In genomic region chr12:128069359-128069997, GRCh38 we compare ENCODE assay signal across 8 cellular contexts.
DNase-seq lines count a peak whose midpoint lies in the region; ATAC-seq, FAIRE-seq and TF ChIP-seq lines count a peak whose summit lies in the region.

No MANE protein-coding gene starts in this region.

- ATAC-seq in A549 (peak; percentile 54 to 80; a peak in 3 of 6 replicates), HG02642 (IDR thresholded peaks at IDR 0.05; ENCODE audit: poor library complexity, unreplicated experiment) (peak; percentile 59)
- no peak for ATAC-seq in stimulated activated effector memory CD8-positive, alpha-beta T cell treated with anti-CD3 and anti-CD28 coated beads, Interleukin-12 subunit alpha, Interleukin-12 subunit beta, amount 100 ng/mL, for 72 hours

- H4K20me1 ChIP-seq in astrocyte (ENCODE audit: insufficient read depth, low read length) = no peaks in the 10 kb centered on the region

- TF ChIP-seq CTCF in A549 (IDR thresholded peaks at IDR 0.05) = peak; percentile 67
- TF ChIP-seq CTCF in astrocyte (IDR thresholded peaks at IDR 0.05; ENCODE audit: insufficient read depth, low read depth, low read length) = peak; percentile 93

- H3K4me1 ChIP-seq in A549 (no peaks in the 10 kb centered on the region), astrocyte (ENCODE audit: insufficient read depth, low read length) (no peaks in the 10 kb centered on the region)

- H2AFZ ChIP-seq in astrocyte (ENCODE audit: low read depth, low read length) = no peak overlapping the region

- H3K4me2 ChIP-seq in A549 (no peak overlapping the region), astrocyte (ENCODE audit: low read length) (no peak overlapping the region)

- H3K36me3 Mint-ChIP-seq in astrocyte (ENCODE audit: low read depth, unreplicated experiment) = no peaks in the 10 kb centered on the region
- H3K36me3 Mint-ChIP-seq in stimulated activated effector memory CD8-positive, alpha-beta T cell treated with anti-CD3 and anti-CD28 coated beads, Interleukin-12 subunit alpha, Interleukin-12 subunit beta, amount 100 ng/mL, for 72 hours = no peaks in the 10 kb centered on the region

- no peak overlapping the region for H3K27ac ChIP-seq in A549
- no peak overlapping the region for H3K27ac ChIP-seq in astrocyte (ENCODE audit: low read depth, low read length)

- H3K9ac ChIP-seq in astrocyte (ENCODE audit: low read length) = no peak overlapping the region

- H3K79me2 ChIP-seq in astrocyte (ENCODE audit: insufficient read depth, low read length) = no peaks in the 10 kb centered on the region

- WGBS in A549 (ENCODE audit: missing lambda C conversion rate) = 3% methylated on average over 12 of the region's 12 CpGs

- CTCF ChIA-PET in A549 (lab: Yijun Ruan, JAX) = interaction anchor here (0.7 to 1.8 kb wide), 8 partner anchors 10 to 1999 kb away, joined by 3 to 5 read pairs (median 4); no protein-coding TSS in a partner anchor

- peak; percentile 15 to 60 for DNase-seq in A549 (ENCODE audit: low read depth in 1 of 2, low spot score in 1 of 2)
- peak; percentile 64 for DNase-seq in EH (ENCODE audit: low read depth)
- DNase-seq in NCI-H2107 treated with DMSO at 0.1 percent for 48 hours (lab: John Stamatoyannopoulos, UW; ENCODE audit: unreplicated experiment) = peak; percentile 19
- DNase-seq in astrocyte (ENCODE audit: low read depth) = peak; percentile 53
- DNase-seq in kidney glomerular epithelial cell (lab: John Stamatoyannopoulos, UW) = peak; percentile 64
- DNase-seq in posterior vena cava (ENCODE audit: low spot score) = no peak
- DNase-seq in stimulated activated effector memory CD8-positive, alpha-beta T cell treated with anti-CD3 and anti-CD28 coated beads, Interleukin-12 subunit alpha, Interleukin-12 subunit beta, amount 100 ng/mL, for 72 hours (ENCODE audit: low spot score in 2 of 2) = no peak

- peaks cover 2% of the 10 kb centered on the region for H3K27me3 ChIP-seq in astrocyte (ENCODE audit: insufficient read depth, low read length)

- H3K4me3 ChIP-seq in A549 = no peak overlapping the region
- no peak overlapping the region for H3K4me3 ChIP-seq in astrocyte (ENCODE audit: insufficient read depth, low read depth, low read length)

- POLR2A ChIA-PET in A549 (lab: Yijun Ruan, JAX) = no interaction called here

- TF ChIP-seq POLR2A in A549 (IDR thresholded peaks at IDR 0.05; ENCODE audit: low read length) = no peak

- FAIRE-seq in A549 (lab: Jason Lieb, UNC) (peak; percentile 74), astrocyte (lab: Jason Lieb, UNC) (peak; percentile 75)

- H3K9me3 ChIP-seq in A549 = 0 out of 3 replicates have a peak, but pooled peaks cover 2% of the 10 kb centered on the region
- no peaks in the 10 kb centered on the region for H3K9me3 ChIP-seq in astrocyte (ENCODE audit: insufficient read depth, low read depth, low read length)

- TF ChIP-seq RAD21 in A549 (conservative IDR thresholded peaks at IDR 0.05 in 1 of 2, IDR thresholded peaks at IDR 0.05 in 1 of 2) = peak; percentile 69 to 85

- intact Hi-C loops in posterior vena cava (cut with DNase I) = no loop called here

- H3K4me1 Mint-ChIP-seq in astrocyte (ENCODE audit: low read depth, unreplicated experiment) = no peaks in the 10 kb centered on the region
- no peaks in the 10 kb centered on the region for H3K4me1 Mint-ChIP-seq in stimulated activated effector memory CD8-positive, alpha-beta T cell treated with anti-CD3 and anti-CD28 coated beads, Interleukin-12 subunit alpha, Interleukin-12 subunit beta, amount 100 ng/mL, for 72 hours

- TF ChIP-seq EP300 in A549 (IDR thresholded peaks at IDR 0.05) = no peak

- peaks cover 11% of the 10 kb centered on the region for H3K9me3 Mint-ChIP-seq in astrocyte (ENCODE audit: unreplicated experiment)
- H3K9me3 Mint-ChIP-seq in stimulated activated effector memory CD8-positive, alpha-beta T cell treated with anti-CD3 and anti-CD28 coated beads, Interleukin-12 subunit alpha, Interleukin-12 subunit beta, amount 100 ng/mL, for 72 hours = peaks cover under 1% of the 10 kb centered on the region

- H3K27me3 Mint-ChIP-seq in astrocyte (ENCODE audit: low read depth, unreplicated experiment) = no peaks in the 10 kb centered on the region

- no peak overlapping the region for H3K4me3 Mint-ChIP-seq in astrocyte (ENCODE audit: unreplicated experiment)
- no peak overlapping the region for H3K4me3 Mint-ChIP-seq in stimulated activated effector memory CD8-positive, alpha-beta T cell treated with anti-CD3 and anti-CD28 coated beads, Interleukin-12 subunit alpha, Interleukin-12 subunit beta, amount 100 ng/mL, for 72 hours

- H3K36me3 ChIP-seq in astrocyte (ENCODE audit: insufficient read depth, low read length) = no peaks in the 10 kb centered on the region

- no peak overlapping the region for H3K27ac Mint-ChIP-seq in astrocyte (ENCODE audit: unreplicated experiment)
- no peak overlapping the region for H3K27ac Mint-ChIP-seq in stimulated activated effector memory CD8-positive, alpha-beta T cell treated with anti-CD3 and anti-CD28 coated beads, Interleukin-12 subunit alpha, Interleukin-12 subunit beta, amount 100 ng/mL, for 72 hours

TF ChIP-seq in A549, 52 proteins besides CTCF, POLR2A, EP300 and RAD21:
- no peak for TF ChIP-seq ATOH8 (CRISPR knock-in tag; IDR thresholded peaks at IDR 0.05; ENCODE audit: low read depth)
- TF ChIP-seq SMC3 (IDR thresholded peaks at IDR 0.05) = peak; percentile 64
- TF ChIP-seq MAFK (IDR thresholded peaks at IDR 0.05; ENCODE audit: partially characterized antibody) = peak; percentile 16
- TF ChIP-seq BHLHE40 (IDR thresholded peaks at IDR 0.05; ENCODE audit: low read depth, low read length) = no peak

Comparison
In these comparisons a context has a peak if more than half of its experiments do, and no peak if none do; other contexts are left out.
1. DNase-seq: peak in A549 (2 of 2), EH (single experiment), NCI-H2107 treated with DMSO at 0.1 percent for 48 hours (single experiment), astrocyte (single experiment) and kidney glomerular epithelial cell (single experiment); none in posterior vena cava (single experiment) and stimulated activated effector memory CD8-positive, alpha-beta T cell treated with anti-CD3 and anti-CD28 coated beads, Interleukin-12 subunit alpha, Interleukin-12 subunit beta, amount 100 ng/mL, for 72 hours (0 of 2).